Comparison of ENCODE assay signal across 11 cellular contexts in genomic region chr20:3902041-3902440, GRCh38. TPM values are rescaled to one million over a fixed set of nuclear protein-coding genes. Genes with fewer than 3 reads are reported as not detected.
DNase-seq lines count a peak whose midpoint lies in the region; ATAC-seq and TF ChIP-seq lines count a peak whose summit lies in the region.
"Had no signal": no experiment of that assay in that cellular context is flagged by ENCODE, and none has a peak within 500 bp of the region (broad histone marks: within the 10 kb centered on the region; RNA-seq: fewer than 3 reads in every experiment).

No MANE protein-coding gene starts in this region.

- H2BK120ac ChIP-seq in neuronal stem cell (ENCODE audit: low read depth, low read length) = no peak overlapping the region

- peak overlapping the region; percentile 66 for H3K27ac Mint-ChIP-seq in activated CD8-positive, alpha-beta memory T cell treated with anti-CD3 and anti-CD28 coated beads, Interleukin-2, amount 10 ng/mL, durations not matched to agents 7 days and 5 days
- peak overlapping the region; percentile 70 for H3K27ac Mint-ChIP-seq in activated B cell treated with CpG ODN at 0.5 μM for 24 hours
- H3K27ac Mint-ChIP-seq in stimulated activated naive CD8-positive, alpha-beta T cell treated with anti-CD3 and anti-CD28 coated beads, Interleukin-15, amount 100 ng/mL, for 72 hours = peak overlapping the region in 1 of 2 donors; percentile 86

- no peak for ATAC-seq in activated CD8-positive, alpha-beta memory T cell treated with anti-CD3 and anti-CD28 coated beads, Interleukin-2, amount 10 ng/mL, durations not matched to agents 7 days and 5 days
- no peak for ATAC-seq in activated B cell treated with CpG ODN at 0.5 μM for 24 hours (ENCODE audit: low read depth)
- ATAC-seq in left lobe of liver = no peak
- no peak for ATAC-seq in stimulated activated naive CD8-positive, alpha-beta T cell treated with anti-CD3 and anti-CD28 coated beads, Interleukin-15, amount 100 ng/mL, for 72 hours

- H3K36me3 ChIP-seq in neuronal stem cell (replicated peaks in 1 of 2; ENCODE audit: control insufficient read depth in 2 of 2, insufficient read depth in 2 of 2, low read length in 2 of 2) = peaks cover 2 to 50% of the 10 kb centered on the region in 2 donors

- no peak overlapping the region for H2AK5ac ChIP-seq in neuronal stem cell (ENCODE audit: low read depth, low read length)

- no peak overlapping the region for H4K91ac ChIP-seq in neuronal stem cell (ENCODE audit: low read depth, low read length, poor library complexity)

- no peak overlapping the region for H3K18ac ChIP-seq in neuronal stem cell (ENCODE audit: low read length)

- H3K23ac ChIP-seq in neuronal stem cell (ENCODE audit: low read depth, low read length, poor library complexity) = no peak overlapping the region

- H3K4me2 ChIP-seq in neuronal stem cell (ENCODE audit: insufficient read depth, low read length, poor library complexity, severe bottlenecking) = no peak overlapping the region

- no peak overlapping the region for H2BK15ac ChIP-seq in neuronal stem cell (ENCODE audit: low read length)

- H3K9me3 Mint-ChIP-seq in activated CD8-positive, alpha-beta memory T cell treated with anti-CD3 and anti-CD28 coated beads, Interleukin-2, amount 10 ng/mL, durations not matched to agents 7 days and 5 days (ENCODE audit: low read depth) = no peaks in the 10 kb centered on the region
- H3K9me3 Mint-ChIP-seq in activated B cell treated with CpG ODN at 0.5 μM for 24 hours = no peaks in the 10 kb centered on the region
- no peaks in the 10 kb centered on the region for H3K9me3 Mint-ChIP-seq in stimulated activated naive CD8-positive, alpha-beta T cell treated with anti-CD3 and anti-CD28 coated beads, Interleukin-15, amount 100 ng/mL, for 72 hours
- H3K9me3 Mint-ChIP-seq: activated CD4-positive, alpha-beta T cell treated with anti-CD3 and anti-CD28 coated beads, Interleukin-2, amount 10 ng/mL, durations not matched to agents 7 days and 5 days had no signal

- no CpG with 5 or more reads among the region's 7 CpGs for WGBS in neuronal stem cell (ENCODE audit: extremely low coverage in 2 of 2, insufficient read length in 2 of 2, insufficient replicate concordance in 1 of 2), 2 donors

- no peak overlapping the region for H3K27ac ChIP-seq in neuronal stem cell (replicated peaks; ENCODE audit: low read length)

- no peak for DNase-seq in activated CD8-positive, alpha-beta memory T cell treated with anti-CD3 and anti-CD28 coated beads, Interleukin-2, amount 10 ng/mL, durations not matched to agents 7 days and 5 days
- DNase-seq in activated CD8-positive, alpha-beta memory T cell treated with anti-CD3 and anti-CD28 coated beads, Interleukin-2, amount 50 U/mL, for 48 hours = no peak
- DNase-seq in activated B cell treated with CpG ODN at 0.5 μM for 24 hours (no peak), left lobe of liver (ENCODE audit: low spot score) (peak; percentile 28), foreskin fibroblast (no peak), activated gamma-delta T cell treated with Interleukin-2 at 50 U/mL for 16 hours (no peak), neuronal stem cell (ENCODE audit: low spot score) (no peak)
- no peak for DNase-seq in stimulated activated naive CD8-positive, alpha-beta T cell treated with anti-CD3 and anti-CD28 coated beads, Interleukin-15, amount 100 ng/mL, for 72 hours
- DNase-seq: activated CD4-positive, alpha-beta T cell treated with anti-CD3 and anti-CD28 coated beads, Interleukin-2, amount 10 ng/mL, durations not matched to agents 7 days and 5 days; amygdala; NCI-H69 had no signal

- H3K4me3 ChIP-seq in foreskin fibroblast (ENCODE audit: low read depth in 1 of 2, low read length in 2 of 2) = peak overlapping the region in 1 of 2 donors; percentile 13
- H3K4me3 ChIP-seq in neuronal stem cell (ENCODE audit: low read length in 2 of 2) = no peak overlapping the region

- CTCF ChIA-PET in activated CD8-positive, alpha-beta memory T cell treated with anti-CD3 and anti-CD28 coated beads, Interleukin-2, amount 10 ng/mL, durations not matched to agents 7 days and 5 days (lab: Charles Lee) = no interaction called here
- CTCF ChIA-PET in activated B cell treated with CpG ODN at 0.5 μM for 24 hours (lab: Charles Lee) = interaction anchor here (2.1 kb wide), 1 partner anchor 10 kb away, joined by 9 read pairs; no protein-coding TSS in a partner anchor

- no peak overlapping the region for H2BK5ac ChIP-seq in neuronal stem cell (ENCODE audit: low read length)

- H3K4me1 Mint-ChIP-seq in activated CD8-positive, alpha-beta memory T cell treated with anti-CD3 and anti-CD28 coated beads, Interleukin-2, amount 10 ng/mL, durations not matched to agents 7 days and 5 days = peaks cover 70% of the 10 kb centered on the region
- H3K4me1 Mint-ChIP-seq in activated B cell treated with CpG ODN at 0.5 μM for 24 hours = peaks cover 67% of the 10 kb centered on the region
- peaks cover 84% of the 10 kb centered on the region for H3K4me1 Mint-ChIP-seq in stimulated activated naive CD8-positive, alpha-beta T cell treated with anti-CD3 and anti-CD28 coated beads, Interleukin-15, amount 100 ng/mL, for 72 hours

- POLR2A ChIA-PET in activated B cell treated with CpG ODN at 0.5 μM for 24 hours (lab: Charles Lee) = interaction anchor here (0.7 kb wide), 1 partner anchor 67 kb away, joined by 5 read pairs; no protein-coding TSS in a partner anchor

- intact Hi-C loops in activated B cell treated with CpG ODN at 0.5 μM for 24 hours (cut with micrococcal nuclease) = no loop called here

- H3K4ac ChIP-seq in neuronal stem cell (ENCODE audit: low read length) = no peak overlapping the region

- peaks cover 37% of the 10 kb centered on the region for H3K36me3 Mint-ChIP-seq in activated CD8-positive, alpha-beta memory T cell treated with anti-CD3 and anti-CD28 coated beads, Interleukin-2, amount 10 ng/mL, durations not matched to agents 7 days and 5 days
- peaks cover 5% of the 10 kb centered on the region for H3K36me3 Mint-ChIP-seq in activated B cell treated with CpG ODN at 0.5 μM for 24 hours (ENCODE audit: low read depth)

- peaks cover 0 to 2% of the 10 kb centered on the region in 2 donors for H3K9me3 ChIP-seq in neuronal stem cell (replicated peaks in 1 of 2; ENCODE audit: control insufficient read depth in 2 of 2, insufficient read depth in 1 of 2, low read depth in 1 of 2, low read length in 2 of 2)

- H3K4me1 ChIP-seq in neuronal stem cell (ENCODE audit: control insufficient read depth in 2 of 2, insufficient read depth in 1 of 2, low read depth in 1 of 2, low read length in 2 of 2) = peaks cover 0 to 2% of the 10 kb centered on the region in 2 donors

- H3K4me3 Mint-ChIP-seq in activated CD8-positive, alpha-beta memory T cell treated with anti-CD3 and anti-CD28 coated beads, Interleukin-2, amount 10 ng/mL, durations not matched to agents 7 days and 5 days = no peak overlapping the region
- no peak overlapping the region for H3K4me3 Mint-ChIP-seq in activated B cell treated with CpG ODN at 0.5 μM for 24 hours
- peak overlapping the region; percentile 27 to 52 for H3K4me3 Mint-ChIP-seq in stimulated activated naive CD8-positive, alpha-beta T cell treated with anti-CD3 and anti-CD28 coated beads, Interleukin-15, amount 100 ng/mL, for 72 hours
- H3K4me3 Mint-ChIP-seq: activated CD4-positive, alpha-beta T cell treated with anti-CD3 and anti-CD28 coated beads, Interleukin-2, amount 10 ng/mL, durations not matched to agents 7 days and 5 days had no signal

- H3K27me3 ChIP-seq in neuronal stem cell (ENCODE audit: control insufficient read depth in 3 of 3, insufficient read depth in 3 of 3, low read depth in 1 of 3, low read length in 3 of 3) = no peaks in the 10 kb centered on the region

- TF ChIP-seq CTCF in activated B cell treated with CpG ODN at 0.5 μM for 24 hours (IDR thresholded peaks at IDR 0.05) = no peak
- TF ChIP-seq CTCF in foreskin fibroblast (IDR thresholded peaks at IDR 0.05; ENCODE audit: low read depth, low read length) = no peak

- no peak overlapping the region for H2BK12ac ChIP-seq in neuronal stem cell (ENCODE audit: low read length)

- peaks cover 4% of the 10 kb centered on the region for H3K79me1 ChIP-seq in neuronal stem cell (ENCODE audit: low read depth, low read length)

- H3K14ac ChIP-seq in neuronal stem cell (ENCODE audit: low read length) = no peak overlapping the region

- no peak overlapping the region for H4K8ac ChIP-seq in neuronal stem cell (ENCODE audit: low read depth, low read length)

- H3K9ac ChIP-seq in neuronal stem cell (ENCODE audit: low read depth, low read length, poor library complexity) = no peak overlapping the region

- no peak overlapping the region for H2AFZ ChIP-seq in neuronal stem cell (ENCODE audit: low read length)

- H3K27me3 Mint-ChIP-seq in activated CD8-positive, alpha-beta memory T cell treated with anti-CD3 and anti-CD28 coated beads, Interleukin-2, amount 10 ng/mL, durations not matched to agents 7 days and 5 days = no peaks in the 10 kb centered on the region
- H3K27me3 Mint-ChIP-seq in activated B cell treated with CpG ODN at 0.5 μM for 24 hours = no peaks in the 10 kb centered on the region
- no peaks in the 10 kb centered on the region for H3K27me3 Mint-ChIP-seq in stimulated activated naive CD8-positive, alpha-beta T cell treated with anti-CD3 and anti-CD28 coated beads, Interleukin-15, amount 100 ng/mL, for 72 hours
- H3K27me3 Mint-ChIP-seq: activated CD4-positive, alpha-beta T cell treated with anti-CD3 and anti-CD28 coated beads, Interleukin-2, amount 10 ng/mL, durations not matched to agents 7 days and 5 days had no signal

RNA-seq across cellular contexts. Expression of gene PANK2, which starts 12.9 kb away (rescaled TPM):
- total RNA-seq in activated CD8-positive, alpha-beta memory T cell treated with anti-CD3 and anti-CD28 coated beads, Interleukin-2, amount 10 ng/mL, durations not matched to agents 7 days and 5 days = 10 to 100 TPM; 77.3 to 82.3 TPM
- total RNA-seq in activated B cell treated with CpG ODN at 0.5 μM for 24 hours (52.1 and 55.0 TPM in 2 replicates), left lobe of liver (14.7 TPM)
- 22.5 TPM for polyA plus RNA-seq in neuronal stem cell (2013, experiment 1 of 2)
- 21.1 TPM for polyA plus RNA-seq in neuronal stem cell (2013, experiment 2 of 2)

RNA-seq across cellular contexts. Expression of gene MAVS, which starts 55.4 kb away (rescaled TPM):
- total RNA-seq in activated CD8-positive, alpha-beta memory T cell treated with anti-CD3 and anti-CD28 coated beads, Interleukin-2, amount 10 ng/mL, durations not matched to agents 7 days and 5 days = 10 to 100 TPM; 29.7 to 37.4 TPM
- 33.5 and 39.7 TPM in 2 replicates for total RNA-seq in activated B cell treated with CpG ODN at 0.5 μM for 24 hours
- total RNA-seq in left lobe of liver = 21.9 TPM
- 11.2 TPM for polyA plus RNA-seq in neuronal stem cell (2013, experiment 1 of 2)
- polyA plus RNA-seq in neuronal stem cell (2013, experiment 2 of 2) = 11.6 TPM

Comparison
In these comparisons a context has a peak if more than half of its experiments do, and no peak if none do; other contexts are left out.
1. H3K4me3 Mint-ChIP-seq: peak in stimulated activated naive CD8-positive, alpha-beta T cell treated with anti-CD3 and anti-CD28 coated beads, Interleukin-15, amount 100 ng/mL, for 72 hours (2 of 2); none in activated CD8-positive, alpha-beta memory T cell treated with anti-CD3 and anti-CD28 coated beads, Interleukin-2, amount 10 ng/mL, durations not matched to agents 7 days and 5 days (single experiment) and activated B cell treated with CpG ODN at 0.5 μM for 24 hours (single experiment).